Comparison of ENCODE assay signal across 26 cellular contexts in the genomic region with DNA sequence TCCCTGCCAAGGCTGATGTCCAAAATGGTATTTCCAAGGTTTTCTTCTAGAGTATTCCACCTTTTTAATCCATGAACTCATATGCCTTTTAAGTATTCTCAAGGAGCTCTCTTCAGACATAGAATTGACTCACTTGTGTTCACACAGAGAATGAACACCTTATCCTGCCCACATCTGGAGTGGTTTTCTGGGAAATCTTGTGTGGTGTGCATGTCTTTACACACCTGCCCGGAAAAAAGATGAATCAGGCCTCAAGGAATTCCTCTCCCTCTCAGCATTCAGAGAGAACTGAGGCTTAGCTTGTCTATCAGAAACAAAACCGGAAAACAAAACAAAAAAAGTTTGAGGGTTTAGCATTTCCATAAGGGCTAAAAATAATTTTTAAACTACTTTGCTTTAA.
DNase-seq lines count a peak whose midpoint lies in the region; ATAC-seq, FAIRE-seq and TF ChIP-seq lines count a peak whose summit lies in the region.
"Had no signal": no experiment of that assay in that cellular context is flagged by ENCODE, and none has a peak within 500 bp of the region (broad histone marks: within the 10 kb centered on the region; RNA-seq: fewer than 3 reads in every experiment).

No MANE protein-coding gene starts in this region.

- H3K36me3 ChIP-seq in astrocyte (ENCODE audit: insufficient read depth, low read length) (no peaks in the 10 kb centered on the region), ascending aorta (no peaks in the 10 kb centered on the region)
- no peaks in the 10 kb centered on the region for H3K36me3 ChIP-seq in naive thymus-derived CD4-positive, alpha-beta T cell (ENCODE audit: control insufficient read depth in 2 of 3, insufficient read depth in 3 of 3, low read length in 3 of 3)

- DNase-seq in NCI-H226 (peak; percentile 9), astrocyte (ENCODE audit: low read depth) (peak; percentile 27), epithelial cell of prostate (ENCODE audit: low read depth, low spot score) (peak; percentile 77), renal cortical epithelial cell (ENCODE audit: low read depth) (peak; percentile 4), omental fat pad (ENCODE audit: low spot score) (no peak), ascending aorta (ENCODE audit: low spot score in 2 of 2) (no peak)
- DNase-seq in naive thymus-derived CD4-positive, alpha-beta T cell = no peak
- DNase-seq: C1 segment of cervical spinal cord; CD4-positive, alpha-beta memory T cell; COR-L47; DMS53; GOT3; HCEC 1CT; IMR-90; KG1; NCI-H1048; NCI-H1417; NCI-H1694; NCI-H2029 treated with DMSO at 0.1 percent for 48 hours; NCI-H524; NCI-H774; NK-92 treated with Interleukin-12 subunit alpha and Interleukin-12 subunit beta, amount 100 ng/mL, for 24 hours; SIG-M5 had no signal

- H3K27me3 Mint-ChIP-seq in astrocyte (ENCODE audit: low read depth, unreplicated experiment) = no peaks in the 10 kb centered on the region
- peaks cover 0 to 30% (median 7%) of the 10 kb centered on the region in 5 donors for H3K27me3 Mint-ChIP-seq in naive thymus-derived CD4-positive, alpha-beta T cell

- no peaks in the 10 kb centered on the region for H3K9me3 ChIP-seq in astrocyte (ENCODE audit: insufficient read depth, low read depth, low read length)
- no peaks in the 10 kb centered on the region for H3K9me3 ChIP-seq in ascending aorta
- no peaks in the 10 kb centered on the region for H3K9me3 ChIP-seq in naive thymus-derived CD4-positive, alpha-beta T cell (ENCODE audit: control insufficient read depth in 2 of 3, low read length in 3 of 3)

- H3K4me3 Mint-ChIP-seq in astrocyte (ENCODE audit: unreplicated experiment) = no peak overlapping the region
- H3K4me3 Mint-ChIP-seq in naive thymus-derived CD4-positive, alpha-beta T cell = no peak overlapping the region
- H3K4me3 Mint-ChIP-seq: CD4-positive, alpha-beta memory T cell had no signal

- POLR2A ChIA-PET in naive thymus-derived CD4-positive, alpha-beta T cell (lab: Charles Lee) = no interaction called here

- H3K79me2 ChIP-seq in astrocyte (ENCODE audit: insufficient read depth, low read length) = no peaks in the 10 kb centered on the region

- no peak overlapping the region for H3K4me3 ChIP-seq in astrocyte (ENCODE audit: insufficient read depth, low read depth, low read length)
- H3K4me3 ChIP-seq in ascending aorta = no peak overlapping the region
- H3K4me3 ChIP-seq in naive thymus-derived CD4-positive, alpha-beta T cell (ENCODE audit: low read length) = no peak overlapping the region
- H3K4me3 ChIP-seq: SK-N-MC had no signal

- ATAC-seq in omental fat pad (ENCODE audit: low FRiP score) = no peak
- ATAC-seq in naive thymus-derived CD4-positive, alpha-beta T cell = no peak
- ATAC-seq: Panc1 had no signal

- peaks cover 9% of the 10 kb centered on the region for H3K9me3 Mint-ChIP-seq in astrocyte (ENCODE audit: unreplicated experiment)
- H3K9me3 Mint-ChIP-seq in naive thymus-derived CD4-positive, alpha-beta T cell = peaks cover 0 to 6% (median 3%) of the 10 kb centered on the region in 11 donors

- CTCF ChIA-PET in naive thymus-derived CD4-positive, alpha-beta T cell (lab: Charles Lee) = no interaction called here

- H4K20me1 ChIP-seq in astrocyte (ENCODE audit: insufficient read depth, low read length) = no peaks in the 10 kb centered on the region

- no peak for FAIRE-seq in astrocyte (lab: Jason Lieb, UNC)
- FAIRE-seq: G401.6 had no signal

- peaks cover 2% of the 10 kb centered on the region for H3K27me3 ChIP-seq in astrocyte (ENCODE audit: insufficient read depth, low read length)
- no peaks in the 10 kb centered on the region for H3K27me3 ChIP-seq in ascending aorta
- peaks cover 0 to 4% of the 10 kb centered on the region in 2 donors for H3K27me3 ChIP-seq in naive thymus-derived CD4-positive, alpha-beta T cell (ENCODE audit: control insufficient read depth in 2 of 2, insufficient read depth in 2 of 2, low read length in 2 of 2)

- intact Hi-C loops in ascending aorta (cut with DNase I) = no loop called here
- intact Hi-C loops in naive thymus-derived CD4-positive, alpha-beta T cell (cut with micrococcal nuclease) = no loop called here

- TF ChIP-seq CTCF in astrocyte (IDR thresholded peaks at IDR 0.05; ENCODE audit: insufficient read depth, low read depth, low read length) (no peak), omental fat pad (IDR thresholded peaks at IDR 0.05) (no peak), ascending aorta (IDR thresholded peaks at IDR 0.05) (no peak)

- H3K4me1 ChIP-seq in astrocyte (ENCODE audit: insufficient read depth, low read length) = no peaks in the 10 kb centered on the region
- H3K4me1 ChIP-seq in ascending aorta = no peaks in the 10 kb centered on the region
- H3K4me1 ChIP-seq in naive thymus-derived CD4-positive, alpha-beta T cell (ENCODE audit: control insufficient read depth in 2 of 2, insufficient read depth in 2 of 2, low read length in 2 of 2) = no peaks in the 10 kb centered on the region

- no peak overlapping the region for H2AFZ ChIP-seq in astrocyte (ENCODE audit: low read depth, low read length)

- no peak overlapping the region for H3K9ac ChIP-seq in astrocyte (ENCODE audit: low read length)

- H3K4me2 ChIP-seq in astrocyte (ENCODE audit: low read length) = no peak overlapping the region

- H3K27ac ChIP-seq in astrocyte (ENCODE audit: low read depth, low read length) (no peak overlapping the region), epithelial cell of prostate (peak overlapping the region; percentile 38), ascending aorta (no peak overlapping the region)
- H3K27ac ChIP-seq in naive thymus-derived CD4-positive, alpha-beta T cell (ENCODE audit: low read depth, low read length) = no peak overlapping the region
- H3K27ac ChIP-seq: SK-N-MC had no signal

- H3K4me1 Mint-ChIP-seq in astrocyte (ENCODE audit: low read depth, unreplicated experiment) = peaks cover 19% of the 10 kb centered on the region
- no peaks in the 10 kb centered on the region for H3K4me1 Mint-ChIP-seq in naive thymus-derived CD4-positive, alpha-beta T cell
- H3K4me1 Mint-ChIP-seq: CD4-positive, alpha-beta memory T cell had no signal

- peak overlapping the region; percentile 60 for H3K27ac Mint-ChIP-seq in astrocyte (ENCODE audit: unreplicated experiment)
- no peak overlapping the region for H3K27ac Mint-ChIP-seq in naive thymus-derived CD4-positive, alpha-beta T cell
- H3K27ac Mint-ChIP-seq: CD4-positive, alpha-beta memory T cell had no signal

- H3K36me3 Mint-ChIP-seq in astrocyte (ENCODE audit: low read depth, unreplicated experiment) = peaks cover 2% of the 10 kb centered on the region
- no peaks in the 10 kb centered on the region for H3K36me3 Mint-ChIP-seq in naive thymus-derived CD4-positive, alpha-beta T cell
- H3K36me3 Mint-ChIP-seq: CD4-positive, alpha-beta memory T cell had no signal

Comparison
In these comparisons a context has a peak if more than half of its experiments do, and no peak if none do; other contexts are left out.
1. DNase-seq: peak in NCI-H226 (single experiment), astrocyte (single experiment), epithelial cell of prostate (single experiment) and renal cortical epithelial cell (single experiment); none in omental fat pad (single experiment), ascending aorta (0 of 2) and naive thymus-derived CD4-positive, alpha-beta T cell (0 of 9).